Comparison of ENCODE assay signal across 18 cellular contexts in the genomic region with DNA sequence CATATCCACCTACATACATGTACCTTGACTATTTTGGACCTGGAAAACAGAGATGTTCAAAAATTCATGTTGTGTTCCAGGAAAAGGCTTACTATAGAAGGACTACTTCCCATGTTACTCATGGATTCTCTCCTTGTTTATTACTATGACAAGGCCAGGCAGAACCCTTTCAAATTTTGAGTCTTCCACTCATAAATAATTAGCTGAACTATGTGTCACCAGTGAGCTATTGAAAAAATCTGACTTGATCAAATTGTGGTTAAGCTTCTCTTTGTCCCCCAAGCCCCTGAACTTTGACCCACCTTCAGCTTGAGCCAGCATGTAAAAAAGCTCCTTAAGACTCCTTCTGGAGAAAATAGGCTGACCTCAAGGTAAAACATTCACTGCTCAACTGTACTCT.
"Had no signal": no experiment of that assay in that cellular context is flagged by ENCODE, and none has a peak within 500 bp of the region (broad histone marks: within the 10 kb centered on the region; RNA-seq: fewer than 3 reads in every experiment).

No MANE protein-coding gene starts in this region.

- H3K27me3 ChIP-seq: adrenal gland, spleen, upper lobe of right lung had no signal

- H3K4me3 ChIP-seq: adrenal gland, lung, spleen, thoracic aorta, upper lobe of right lung had no signal

- DNase-seq: activated CD4-positive, alpha-beta T cell treated with anti-CD3 and anti-CD28 coated beads for 36 hours; activated CD4-positive, alpha-beta T cell treated with anti-CD3 and anti-CD28 coated beads, Interleukin-2, amount 50 U/mL, for 48 hours; activated gamma-delta T cell treated with Interleukin-2 at 50 U/mL for 16 hours; activated T-cell treated with anti-CD3 and anti-CD28 coated beads for 4 hours; adrenal gland; effector CD4-positive, alpha-beta T cell; hippocampal formation; islet precursor cell; midbrain; nucleus accumbens; retina; spleen; stimulated activated CD4-positive, alpha-beta T cell treated with anti-CD3 and anti-CD28 coated beads, Interleukin-4, amount 100 ng/mL, for 4 hours; upper lobe of right lung had no signal

- FAIRE-seq: astrocyte, TTC549 had no signal

- H3K4me1 ChIP-seq: adrenal gland, spleen, upper lobe of right lung had no signal

- H3K9me3 ChIP-seq: adrenal gland, thoracic aorta, upper lobe of right lung had no signal

- H3K36me3 ChIP-seq: adrenal gland, spleen, thoracic aorta, upper lobe of right lung had no signal
